10 cellular contexts compared by ENCODE assay signal in the genomic region with DNA sequence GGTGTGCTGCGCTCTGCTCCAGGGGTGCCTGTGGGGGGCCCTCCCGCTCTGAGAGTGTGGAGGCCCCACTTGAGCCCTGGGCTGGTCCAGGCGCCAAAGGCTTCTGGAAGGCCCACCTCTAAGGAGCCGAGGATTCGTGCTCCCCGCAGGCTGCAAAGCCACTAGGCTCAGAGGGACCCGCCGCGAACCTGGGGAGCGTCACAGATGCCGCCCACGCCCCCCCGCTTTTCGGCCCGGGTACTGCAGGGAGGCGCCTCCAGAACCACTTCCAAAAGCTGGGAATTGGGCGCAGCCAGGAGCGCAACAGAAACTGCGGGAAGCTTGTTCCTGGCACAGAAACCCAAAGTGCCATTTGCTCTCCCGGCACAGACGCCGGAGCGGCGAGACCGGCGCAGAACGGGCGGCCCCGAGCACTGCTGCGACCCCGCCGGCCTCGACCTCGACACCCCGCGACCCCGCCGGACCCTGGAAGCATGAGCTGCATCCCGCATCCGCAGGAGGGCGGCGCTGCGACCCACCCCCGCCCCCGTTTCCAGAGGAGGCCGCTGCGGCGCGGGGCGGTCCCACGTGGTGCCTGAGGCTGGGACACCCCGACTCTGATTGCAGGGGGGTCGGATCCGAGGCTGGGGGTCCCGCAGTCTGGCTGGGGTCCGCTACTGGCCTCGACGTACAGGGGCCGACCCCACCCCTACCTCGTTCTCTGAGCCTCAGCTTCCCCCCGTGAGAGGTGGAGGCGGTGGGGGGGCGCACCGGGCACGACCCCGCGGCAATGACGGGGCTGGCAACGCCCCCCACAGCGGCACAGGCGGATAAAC. TPM values are rescaled to one million over a fixed set of nuclear protein-coding genes. Genes with fewer than 3 reads are reported as not detected.
DNase-seq lines count a peak whose midpoint lies in the region; ATAC-seq and TF ChIP-seq lines count a peak whose summit lies in the region.
"Had no signal": no experiment of that assay in that cellular context is flagged by ENCODE, and none has a peak within 500 bp of the region (broad histone marks: within the 10 kb centered on the region; RNA-seq: fewer than 3 reads in every experiment).

No MANE protein-coding gene starts in this region.

- H2AFZ ChIP-seq in mammary epithelial cell (ENCODE audit: low read depth, low read length) = peak overlapping the region; percentile 24

- H3K27ac ChIP-seq in CD4-positive, CD25-positive, alpha-beta regulatory T cell (ENCODE audit: insufficient read depth, low read length, poor library complexity, severe bottlenecking) = no peak overlapping the region
- no peak overlapping the region for H3K27ac ChIP-seq in HEK293 (ENCODE audit: extremely low read depth, low read depth, low read length)
- no peak overlapping the region for H3K27ac ChIP-seq in mammary epithelial cell (ENCODE audit: insufficient read depth, low read depth, low read length)

- no peaks in the 10 kb centered on the region for H3K36me3 ChIP-seq in CD4-positive, CD25-positive, alpha-beta regulatory T cell (ENCODE audit: control insufficient read depth, insufficient read depth, low read length)
- H3K36me3 ChIP-seq in HEK293 (ENCODE audit: control insufficient read depth in 2 of 2, insufficient read depth in 1 of 2, low read length in 2 of 2) (no peaks in the 10 kb centered on the region), mammary epithelial cell (ENCODE audit: insufficient read depth, low read length) (no peaks in the 10 kb centered on the region)

- CTCF ChIA-PET in HEK293 (lab: Yijun Ruan, JAX) = no interaction called here
- CTCF ChIA-PET in mammary epithelial cell (lab: Charles Lee; ENCODE audit: low non-redundant PET) = no interaction called here

- ATAC-seq in CD4-positive, CD25-positive, alpha-beta regulatory T cell (ENCODE audit: low read depth in 2 of 2) = no peak
- ATAC-seq in naive B cell (ENCODE audit: low read depth in 2 of 2) (no peak), GM18870 (IDR thresholded peaks at IDR 0.05; ENCODE audit: unreplicated experiment) (no peak), GM18519 (IDR thresholded peaks at IDR 0.05; ENCODE audit: low FRiP score, unreplicated experiment) (no peak), HG03520 (IDR thresholded peaks at IDR 0.05; ENCODE audit: unreplicated experiment) (no peak)

- H3K79me2 ChIP-seq in mammary epithelial cell (ENCODE audit: insufficient read depth, low read length) = no peaks in the 10 kb centered on the region

- peaks cover 0 to 3% (median 0%) of the 10 kb centered on the region in 7 donors for H3K9me3 Mint-ChIP-seq in CD4-positive, CD25-positive, alpha-beta regulatory T cell
- H3K9me3 Mint-ChIP-seq in naive B cell = no peaks in the 10 kb centered on the region
- H3K9me3 Mint-ChIP-seq: type B pancreatic cell had no signal

- WGBS in mammary epithelial cell (ENCODE audit: low coverage, missing lambda C conversion rate) = 9% methylated on average over 39 of the region's 71 CpGs

- H3K4me3 Mint-ChIP-seq in CD4-positive, CD25-positive, alpha-beta regulatory T cell = peak overlapping the region in 3 of 4 donors; percentile 35 to 54 (median 36)
- H3K4me3 Mint-ChIP-seq in naive B cell = peak overlapping the region in 5 of 8 donors; percentile 56 to 66 (median 57)

- no peak for TF ChIP-seq CTCF in HEK293 (tag by site-specific recombination; IDR thresholded peaks at IDR 0.05)
- TF ChIP-seq CTCF in mammary epithelial cell (conservative IDR thresholded peaks at IDR 0.05 in 1 of 2, IDR thresholded peaks at IDR 0.05 in 1 of 2; ENCODE audit: extremely low read depth in 1 of 2, insufficient read depth in 1 of 2, low read depth in 1 of 2, low read length in 2 of 2) = no peak

- intact Hi-C loops in mammary epithelial cell (cut with micrococcal nuclease) = no loop called here

- no peak overlapping the region for H3K4me3 ChIP-seq in CD4-positive, CD25-positive, alpha-beta regulatory T cell (ENCODE audit: low read depth, low read length)
- no peak overlapping the region for H3K4me3 ChIP-seq in HEK293 (ENCODE audit: low read depth, low read length)
- peak overlapping the region in 2 of 3 experiments; percentile 16 to 20 for H3K4me3 ChIP-seq in mammary epithelial cell (replicated peaks in 1 of 3; ENCODE audit: insufficient read depth in 1 of 3, low read depth in 2 of 3, low read length in 3 of 3)

- POLR2A ChIA-PET in HEK293 (lab: Yijun Ruan, JAX) = interaction anchor here (0.8 kb wide), 1 partner anchor 13 kb away, joined by 3 read pairs; no protein-coding TSS in a partner anchor

- in situ Hi-C loops in mammary epithelial cell (cut with MboI; ENCODE audit: low sequenced_read_pairs in 2 of 2) = loop anchor here in 1 of 2 donors (25.0 kb wide), 1 partner anchor 192 kb away; a partner anchor contains a TSS

- peaks cover 4% of the 10 kb centered on the region for H3K27me3 ChIP-seq in CD4-positive, CD25-positive, alpha-beta regulatory T cell (ENCODE audit: control insufficient read depth, insufficient read depth, low read length)
- H3K27me3 ChIP-seq in mammary epithelial cell (ENCODE audit: insufficient read depth, low read length) = peaks cover 21% of the 10 kb centered on the region

- peaks cover 9 to 48% (median 22%) of the 10 kb centered on the region in 4 donors for H3K4me1 Mint-ChIP-seq in CD4-positive, CD25-positive, alpha-beta regulatory T cell
- H3K4me1 Mint-ChIP-seq in naive B cell = peaks cover 24 to 29% (median 25%) of the 10 kb centered on the region in 3 donors

- H3K4me2 ChIP-seq in mammary epithelial cell (ENCODE audit: insufficient read depth, low read depth, low read length) = peak overlapping the region; percentile 79

- no peaks in the 10 kb centered on the region for H3K9me3 ChIP-seq in CD4-positive, CD25-positive, alpha-beta regulatory T cell (ENCODE audit: control insufficient read depth in 2 of 2, low read length in 2 of 2)
- H3K9me3 ChIP-seq in HEK293 (ENCODE audit: control insufficient read depth, insufficient read depth, low read depth, low read length) (no peaks in the 10 kb centered on the region), mammary epithelial cell (replicated peaks; ENCODE audit: insufficient read depth, low read length) (no peaks in the 10 kb centered on the region)

- no peak overlapping the region for H3K9ac ChIP-seq in mammary epithelial cell (ENCODE audit: insufficient read depth, low read length)

- peaks cover 46% of the 10 kb centered on the region for H3K4me1 ChIP-seq in CD4-positive, CD25-positive, alpha-beta regulatory T cell (ENCODE audit: control insufficient read depth, insufficient read depth, low read length, poor library complexity, severe bottlenecking)
- H3K4me1 ChIP-seq in HEK293 (ENCODE audit: control insufficient read depth, insufficient read depth, low read length) (no peaks in the 10 kb centered on the region), mammary epithelial cell (ENCODE audit: insufficient read depth, low read length) (peaks cover 18% of the 10 kb centered on the region)

- peaks cover 43% of the 10 kb centered on the region for H3K27me3 Mint-ChIP-seq in CD4-positive, CD25-positive, alpha-beta regulatory T cell
- peaks cover 38 to 68% (median 45%) of the 10 kb centered on the region in 3 donors for H3K27me3 Mint-ChIP-seq in naive B cell

- no TSS peak for BruUV-seq in mammary epithelial cell (replicated peaks; lab: Mats Ljungman, UMichigan)

- no peaks in the 10 kb centered on the region for H4K20me1 ChIP-seq in mammary epithelial cell (ENCODE audit: insufficient read depth, low read length)

- H3K36me3 Mint-ChIP-seq in CD4-positive, CD25-positive, alpha-beta regulatory T cell = no peaks in the 10 kb centered on the region
- H3K36me3 Mint-ChIP-seq in naive B cell = no peaks in the 10 kb centered on the region
- H3K36me3 Mint-ChIP-seq: type B pancreatic cell had no signal

- H3K27ac Mint-ChIP-seq in CD4-positive, CD25-positive, alpha-beta regulatory T cell = no peak overlapping the region
- H3K27ac Mint-ChIP-seq in naive B cell = no peak overlapping the region
- H3K27ac Mint-ChIP-seq: type B pancreatic cell had no signal

- no peak for DNase-seq in CD4-positive, CD25-positive, alpha-beta regulatory T cell
- no peak for DNase-seq in mammary epithelial cell
- DNase-seq in naive B cell = no peak
- DNase-seq in activated CD8-positive, alpha-beta memory T cell treated with anti-CD3 and anti-CD28 coated beads for 24 hours = no peak

- dilution Hi-C loops in mammary epithelial cell (cut with HindIII; ENCODE audit: low sequenced_read_pairs) = no loop called here

TF ChIP-seq in HEK293, 187 proteins besides CTCF, POLR2A, EP300 and RAD21 (continues in another document):
- no peak for TF ChIP-seq HOXD13 (CRISPR knock-in tag; IDR thresholded peaks at IDR 0.05; ENCODE audit: borderline replicate concordance)
- no peak for TF ChIP-seq FEZF1 (tag by site-specific recombination; IDR thresholded peaks at IDR 0.05)
- TF ChIP-seq, protein P1, sequence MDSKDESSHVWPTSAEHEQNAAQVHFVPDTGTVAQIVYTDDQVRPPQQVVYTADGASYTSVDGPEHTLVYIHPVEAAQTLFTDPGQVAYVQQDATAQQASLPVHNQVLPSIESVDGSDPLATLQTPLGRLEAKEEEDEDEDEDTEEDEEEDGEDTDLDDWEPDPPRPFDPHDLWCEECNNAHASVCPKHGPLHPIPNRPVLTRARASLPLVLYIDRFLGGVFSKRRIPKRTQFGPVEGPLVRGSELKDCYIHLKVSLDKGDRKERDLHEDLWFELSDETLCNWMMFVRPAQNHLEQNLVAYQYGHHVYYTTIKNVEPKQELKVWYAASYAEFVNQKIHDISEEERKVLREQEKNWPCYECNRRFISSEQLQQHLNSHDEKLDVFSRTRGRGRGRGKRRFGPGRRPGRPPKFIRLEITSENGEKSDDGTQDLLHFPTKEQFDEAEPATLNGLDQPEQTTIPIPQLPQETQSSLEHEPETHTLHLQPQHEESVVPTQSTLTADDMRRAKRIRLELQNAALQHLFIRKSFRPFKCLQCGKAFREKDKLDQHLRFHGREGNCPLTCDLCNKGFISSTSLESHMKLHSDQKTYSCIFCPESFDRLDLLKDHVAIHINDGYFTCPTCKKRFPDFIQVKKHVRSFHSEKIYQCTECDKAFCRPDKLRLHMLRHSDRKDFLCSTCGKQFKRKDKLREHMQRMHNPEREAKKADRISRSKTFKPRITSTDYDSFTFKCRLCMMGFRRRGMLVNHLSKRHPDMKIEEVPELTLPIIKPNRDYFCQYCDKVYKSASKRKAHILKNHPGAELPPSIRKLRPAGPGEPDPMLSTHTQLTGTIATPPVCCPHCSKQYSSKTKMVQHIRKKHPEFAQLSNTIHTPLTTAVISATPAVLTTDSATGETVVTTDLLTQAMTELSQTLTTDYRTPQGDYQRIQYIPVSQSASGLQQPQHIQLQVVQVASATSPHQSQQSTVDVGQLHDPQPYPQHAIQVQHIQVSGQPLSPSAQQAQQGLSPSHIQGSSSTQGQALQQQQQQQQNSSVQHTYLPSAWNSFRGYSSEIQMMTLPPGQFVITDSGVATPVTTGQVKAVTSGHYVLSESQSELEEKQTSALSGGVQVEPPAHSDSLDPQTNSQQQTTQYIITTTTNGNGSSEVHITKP (tag by site-specific recombination; IDR thresholded peaks at IDR 0.05) = no peak
- no peak for TF ChIP-seq ZNF549 (tag by site-specific recombination; IDR thresholded peaks at IDR 0.05)
- no peak for TF ChIP-seq GFI1B (tag by site-specific recombination; IDR thresholded peaks at IDR 0.05)

RNA-seq across cellular contexts. Expression of a gene that starts 30.8 kb away (rescaled TPM):
- 0.62 TPM for total RNA-seq in CD4-positive, CD25-positive, alpha-beta regulatory T cell
- under 1 TPM in 1 of 4 donors, not detected in 3; 0.16 TPM for polyA plus RNA-seq in CD4-positive, CD25-positive, alpha-beta regulatory T cell
- 1 to 10 TPM in 1 of 2 donors, not detected in 1; 1.1 TPM for total RNA-seq in mammary epithelial cell
- polyA plus RNA-seq in mammary epithelial cell (0.22 TPM), naive B cell (ENCODE audit: low read depth in 6 of 6) (not detected)
- polyA minus RNA-seq in mammary epithelial cell = not detected
- total RNA-seq: M059J had no signal

Comparison
In these comparisons a context has a peak if more than half of its experiments do, and no peak if none do; other contexts are left out.
1. H3K4me3 ChIP-seq: peak in mammary epithelial cell (2 of 3); none in CD4-positive, CD25-positive, alpha-beta regulatory T cell (single experiment) and HEK293 (single experiment).